In genomic region chr1:115648717-115649691, GRCh38 we compare ENCODE assay signal across 8 cellular contexts. TPM values are rescaled to one million over a fixed set of nuclear protein-coding genes. Genes with fewer than 3 reads are reported as not detected.
A peak's percentile ranks its signal among the peaks of the same experiment; 100 is the strongest.
DNase-seq lines count a peak whose midpoint lies in the region; ATAC-seq and TF ChIP-seq lines count a peak whose summit lies in the region.

No MANE protein-coding gene starts in this region.

- no peaks in the 10 kb centered on the region for H3K27me3 ChIP-seq in tibial artery

- ATAC-seq in GM18520 (IDR thresholded peaks at IDR 0.05; ENCODE audit: unreplicated experiment) = peak; percentile 85
- peak; percentile 76 for ATAC-seq in GM21526 (IDR thresholded peaks at IDR 0.05; ENCODE audit: low FRiP score, unreplicated experiment)
- peak; percentile 82 for ATAC-seq in HG03571 (IDR thresholded peaks at IDR 0.05; ENCODE audit: unreplicated experiment)

- H3K4me3 ChIP-seq in epithelial cell of esophagus (ENCODE audit: low read length) (no peak overlapping the region), tibial artery (no peak overlapping the region)

- CTCF ChIA-PET in HEK293T (lab: Yijun Ruan, JAX) = interaction anchor here (2.0 kb wide), 1 partner anchor 57 kb away, joined by 13 read pairs; no protein-coding TSS in a partner anchor

- POLR2A ChIA-PET in HEK293T (lab: Yijun Ruan, JAX) = interaction anchor here (1.4 kb wide), 1 partner anchor 57 kb away, joined by 3 read pairs; no protein-coding TSS in a partner anchor

- no peak overlapping the region for H3K27ac ChIP-seq in tibial artery

- peaks cover 0 to 39% (median 6%) of the 10 kb centered on the region in 4 donors for H3K4me1 ChIP-seq in tibial artery

- peak; percentile 65 for DNase-seq in epithelial cell of esophagus (ENCODE audit: low read depth)
- no peak for DNase-seq in HCEC 1CT
- DNase-seq in HT-29 (ENCODE audit: low spot score) = no peak
- DNase-seq in tibial artery = no peak
- no peak for DNase-seq in HEK293T (ENCODE audit: extremely low spot score)

- intact Hi-C loops in tibial artery (cut with DNase I; ENCODE audit: low total_unique reads) = loop anchor here (10.0 kb wide), 1 partner anchor 126 kb away; no protein-coding TSS in a partner anchor

- H3K9me3 ChIP-seq in tibial artery = no peaks in the 10 kb centered on the region

- no peak for TF ChIP-seq CTCF in epithelial cell of esophagus (IDR thresholded peaks at IDR 0.05; ENCODE audit: insufficient read depth, low read depth, low read length, missing control alignments)
- no peak for TF ChIP-seq CTCF in tibial artery (IDR thresholded peaks at IDR 0.05)

- peaks cover 0 to 10% (median 4%) of the 10 kb centered on the region in 3 donors for H3K36me3 ChIP-seq in tibial artery

TF ChIP-seq in HEK293T, 16 proteins besides CTCF, POLR2A, EP300 and RAD21:
- no peak for TF ChIP-seq ELF4 (IDR thresholded peaks at IDR 0.05)
- no peak for TF ChIP-seq SP1 (IDR thresholded peaks at IDR 0.05)
- TF ChIP-seq LEF1 (IDR thresholded peaks at IDR 0.05; ENCODE audit: borderline replicate concordance) = no peak

RNA-seq across cellular contexts. Expression of gene VANGL1, which starts 7.2 kb away (rescaled TPM):
- 26.6 and 27.6 TPM in 2 replicates for total RNA-seq in HT-29 (2014; rRNA removed; shearing (Covaris generic))
